In the genomic region with DNA sequence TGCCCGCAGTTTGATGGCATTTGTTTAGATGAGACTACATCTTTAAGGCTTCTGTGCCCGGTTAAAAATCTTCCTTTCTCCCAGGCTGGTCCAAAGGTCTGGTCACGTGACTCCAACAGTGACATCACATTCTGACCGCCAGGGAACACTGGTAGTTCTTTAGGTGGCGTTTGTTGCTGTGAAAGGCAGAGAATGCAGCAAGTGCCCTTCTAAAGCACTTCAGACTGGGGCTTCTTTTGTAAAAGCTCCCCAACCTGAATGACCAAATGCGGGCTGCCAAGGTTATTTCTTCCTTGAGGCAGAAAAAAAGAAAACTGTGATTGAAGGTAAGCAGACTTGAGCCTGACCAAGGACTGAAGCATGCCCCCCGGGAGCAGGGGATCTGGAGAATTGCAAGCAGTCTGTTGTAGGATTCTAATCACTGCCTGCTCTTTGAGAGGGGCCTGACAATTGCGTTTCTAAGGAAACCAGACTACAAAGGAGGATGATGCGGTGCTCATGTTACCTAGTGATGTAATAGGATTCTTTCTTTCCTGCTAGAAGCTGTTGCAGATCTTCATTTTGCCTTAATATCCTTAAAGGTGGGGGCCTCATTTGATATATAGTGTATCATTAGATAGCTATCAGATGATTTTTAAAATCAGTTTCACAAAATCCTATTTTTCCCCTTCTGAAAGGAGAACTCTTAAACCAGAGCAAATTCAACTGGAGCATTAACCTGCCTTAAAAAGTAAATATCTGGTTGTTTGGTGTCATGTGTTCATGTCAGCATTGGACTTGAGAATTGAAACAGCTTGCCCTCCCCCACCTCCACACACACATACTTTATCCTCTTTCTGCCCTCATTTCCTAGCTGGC, we compare ENCODE assay signal across 7 cellular contexts.
A peak's percentile ranks its signal among the peaks of the same experiment; 100 is the strongest.
DNase-seq lines count a peak whose midpoint lies in the region; ATAC-seq and TF ChIP-seq lines count a peak whose summit lies in the region.

No MANE protein-coding gene starts in this region.

- H3K36me3 ChIP-seq in adrenal gland (replicated peaks in 1 of 2) (no peaks in the 10 kb centered on the region), iPS-20b (ENCODE audit: insufficient read depth, low read depth, low read length) (no peaks in the 10 kb centered on the region), testis (ENCODE audit: low read depth, missing control alignments) (no peaks in the 10 kb centered on the region)

- H3K4me1 ChIP-seq in adrenal gland (replicated peaks in 1 of 2) (peaks cover 0 to 9% of the 10 kb centered on the region in 2 donors), iPS-20b (ENCODE audit: insufficient read depth, low read length) (peaks cover 11% of the 10 kb centered on the region; the same call in 1 of the 2 replicates), testis (no peaks in the 10 kb centered on the region)

- TF ChIP-seq CTCF in adrenal gland (IDR thresholded peaks at IDR 0.05) (peak in 1 of 6 experiments; percentile 19), testis (IDR thresholded peaks at IDR 0.05) (no peak)

- 27 to 36% (median 31%) methylated on average over 7 to 9 of the region's 9 CpGs for WGBS in adrenal gland, 4 donors
- WGBS in testis, 2 donors, result 52 to 62% methylated on average over 7 to 9 of the region's 9 CpGs

- no peak overlapping the region for H3K4me3 ChIP-seq in adrenal gland
- H3K4me3 ChIP-seq in iPS-20b (ENCODE audit: low read length), result peak overlapping the region; percentile 70
- H3K4me3 ChIP-seq in testis, result no peak overlapping the region

- TF ChIP-seq POLR2A in adrenal gland (IDR thresholded peaks at IDR 0.05) (no peak), testis (IDR thresholded peaks at IDR 0.05) (no peak)

- peak overlapping the region; percentile 72; the same call in 1 of the 2 replicates for H3K9ac ChIP-seq in iPS-20b (ENCODE audit: low read depth, low read length)

- no peaks in the 10 kb centered on the region for H3K27me3 ChIP-seq in adrenal gland
- no peaks in the 10 kb centered on the region for H3K27me3 ChIP-seq in iPS-20b (ENCODE audit: insufficient read depth, low read length)
- H3K27me3 ChIP-seq in testis, result no peaks in the 10 kb centered on the region

- DNase-seq in NCI-H1105 (lab: John Stamatoyannopoulos, UW) (peak; percentile 44), adrenal gland (peak; percentile 22 to 76 (median 41)), testis (peak; percentile 23), HPDE6-E6E7 (ENCODE audit: extremely low spot score) (no peak), left cardiac atrium (no peak)
- no peak for DNase-seq in stimulated activated naive CD4-positive, alpha-beta T cell treated with Interleukin-2 at 50 U/mL for 16 hours (lab: John Stamatoyannopoulos, UW)

- H3K9me3 ChIP-seq in adrenal gland (replicated peaks in 1 of 3) (no peaks in the 10 kb centered on the region), iPS-20b (ENCODE audit: insufficient read depth, low read depth, low read length) (no peaks in the 10 kb centered on the region), testis (no peaks in the 10 kb centered on the region)

- intact Hi-C loops in adrenal gland (cut with DNase I) (no loop called here), testis (cut with DNase I; ENCODE audit: low total_unique reads) (no loop called here), left cardiac atrium (cut with DNase I) (no loop called here)

- peak overlapping the region in 1 of 5 donors; percentile 17 for H3K27ac ChIP-seq in adrenal gland
- H3K27ac ChIP-seq in iPS-20b (ENCODE audit: low read length), result peak overlapping the region; percentile 39
- no peak overlapping the region for H3K27ac ChIP-seq in testis

- ATAC-seq in left cardiac atrium, result no peak

Comparison
In these comparisons a context has a peak if more than half of its experiments do, and no peak if none do; other contexts are left out.
1. DNase-seq: peak in NCI-H1105 (single experiment), adrenal gland (7 of 7) and testis (single experiment); none in HPDE6-E6E7 (single experiment), stimulated activated naive CD4-positive, alpha-beta T cell treated with Interleukin-2 at 50 U/mL for 16 hours (single experiment) and left cardiac atrium (single experiment).